Comparison of ENCODE assay signal across 8 cellular contexts in genomic region chr15:43826508-43827286, GRCh38. TPM values are rescaled to one million over a fixed set of nuclear protein-coding genes. Genes with fewer than 3 reads are reported as not detected.
A peak's percentile ranks its signal among the peaks of the same experiment; 100 is the strongest.
DNase-seq lines count a peak whose midpoint lies in the region; ATAC-seq and TF ChIP-seq lines count a peak whose summit lies in the region.
"Not testable (repeated sequence)": the region's sequence is repeated elsewhere in the genome, so short reads cannot be mapped to it uniquely, and the experiment has no call there.

TSS of gene WDR76 (plus strand) at chr15:43827002. CDS start at chr15:43827033, 31 bp downstream.

- ATAC-seq in HG03457 (IDR thresholded peaks at IDR 0.05; ENCODE audit: unreplicated experiment) = peak; percentile 48

- peak within 1 kb of the TSS; percentile 11 for H3K27ac ChIP-seq in AG04450 (ENCODE audit: low read depth, low read length)

- not testable (repeated sequence) for TF ChIP-seq CTCF in AG04450 (IDR thresholded peaks at IDR 0.05; ENCODE audit: low read depth, low read length)

- H3K9me3 ChIP-seq in AG04450 (ENCODE audit: control insufficient read depth, insufficient read depth, low read length) = not testable (repeated sequence)

- DNase-seq in AG04450 (ENCODE audit: low read depth, low spot score) (peak; percentile 34), NCI-H524 (lab: John Stamatoyannopoulos, UW) (peak; percentile 87 to 90), cerebellar cortex (ENCODE audit: low spot score) (peak; percentile 83), iris pigment epithelial cell (ENCODE audit: low read depth) (peak; percentile 82), smooth muscle cell of the brain vasculature (ENCODE audit: low read depth, low spot score) (peak; percentile 56)
- peak; percentile 47 for DNase-seq in activated CD4-positive, alpha-beta T cell treated with anti-CD3 and anti-CD28 coated beads for 1 hour

- POLR2A ChIA-PET in AG04450 (lab: Yijun Ruan, JAX) = not testable (repeated sequence)

- peak within 1 kb of the TSS; percentile 75 for H3K4me3 ChIP-seq in AG04450 (ENCODE audit: low read depth, low read length)

- CTCF ChIA-PET in AG04450 (lab: Charles Lee) = interaction anchor here (0.6 kb wide), 1 partner anchor 366 kb away, joined by 3 read pairs; no protein-coding TSS in a partner anchor

- in situ Hi-C loops in GM18951 (cut with MboI; ENCODE audit: low sequenced_read_pairs, unreplicated experiment) = not testable (repeated sequence)

- not testable (repeated sequence) for H3K27me3 ChIP-seq in AG04450 (ENCODE audit: control insufficient read depth, insufficient read depth, low read length)

- peak; percentile 44 for TF ChIP-seq POLR2A in GM18951 (IDR thresholded peaks at IDR 0.05; ENCODE audit: extremely low read depth, insufficient read depth, insufficient read length)

RNA-seq across cellular contexts. Expression of gene WDR76, which starts in this region (rescaled TPM):
- polyA plus RNA-seq in AG04450 (2011; rRNA removed) = 4.6 and 6.7 TPM in 2 replicates
- polyA minus RNA-seq in AG04450 (2011; rRNA and poly(A)+ RNA removed) = 6.3 and 6.7 TPM in 2 replicates

Comparison
In these comparisons a context has a peak if more than half of its experiments do, and no peak if none do; other contexts are left out.
1. Peak in every context shown above with its lines: DNase-seq, ATAC-seq, H3K4me3 ChIP-seq and H3K27ac ChIP-seq.
2. DNase-seq: peak in every context shown above with its lines; median percentile 88 in NCI-H524; 83 in cerebellar cortex; 82 in iris pigment epithelial cell; 56 in smooth muscle cell of the brain vasculature; 47 in activated CD4-positive, alpha-beta T cell treated with anti-CD3 and anti-CD28 coated beads for 1 hour; 34 in AG04450.